ENCODE assay signal across 1 cellular context in the genomic region with DNA sequence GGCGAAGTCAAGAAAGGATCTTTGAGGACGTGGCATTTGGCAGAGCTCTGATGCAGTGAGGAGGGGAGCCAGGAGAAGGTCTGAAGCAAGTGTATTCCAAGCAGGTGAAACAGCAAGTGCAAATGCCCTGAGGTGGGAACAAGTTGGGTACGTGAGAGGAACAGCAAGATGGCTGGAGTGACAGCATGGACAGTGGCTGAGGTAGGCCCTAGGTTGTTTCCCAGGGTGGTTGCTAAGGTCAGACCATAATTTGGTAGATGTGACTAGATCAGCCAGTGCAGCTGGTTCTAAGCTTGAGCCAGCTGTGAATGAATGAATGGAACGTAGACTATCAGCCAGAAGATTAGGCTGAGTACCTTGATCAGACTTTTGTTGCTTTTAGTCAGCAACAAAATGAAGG.
A peak's percentile ranks its signal among the peaks of the same experiment; 100 is the strongest.
TF ChIP-seq lines count a peak whose summit lies in the region.

No MANE protein-coding gene starts in this region.

TF ChIP-seq in K562, 482 proteins besides CTCF, POLR2A, EP300 and RAD21:
- TF ChIP-seq RBM25 (IDR thresholded peaks at IDR 0.05; ENCODE audit: low read depth, low read length, severe bottlenecking) (peak; percentile 61), KDM1A (IDR thresholded peaks at IDR 0.05) (no peak)
TF ChIP-seq in K562: peak in this region for 1.
